In the genomic region with DNA sequence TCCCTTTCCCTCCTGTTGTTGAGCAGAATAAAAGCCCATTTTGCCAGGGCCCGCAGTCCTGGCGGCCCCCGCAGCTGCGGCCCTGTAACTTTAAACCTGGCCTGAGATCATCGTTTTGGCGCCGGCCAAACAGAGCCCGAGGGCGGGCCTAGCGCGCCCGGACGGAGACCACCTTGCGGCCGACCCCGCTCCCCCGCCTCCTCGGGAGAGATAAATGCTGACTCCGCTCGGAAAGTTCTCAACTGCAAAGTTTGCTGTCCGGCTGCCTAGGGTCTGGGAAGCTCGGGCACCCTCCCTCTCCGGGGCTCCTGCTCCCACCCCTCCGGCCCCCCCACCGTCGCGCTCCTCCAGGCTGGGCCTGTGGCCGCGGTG, we compare ENCODE assay signal across 10 cellular contexts. TPM values are rescaled to one million over a fixed set of nuclear protein-coding genes. Genes with fewer than 3 reads are reported as not detected.
A peak's percentile ranks its signal among the peaks of the same experiment; 100 is the strongest.
DNase-seq lines count a peak whose midpoint lies in the region; TF ChIP-seq lines count a peak whose summit lies in the region.
"Had no signal": no experiment of that assay in that cellular context is flagged by ENCODE, and none has a peak within 500 bp of the region (broad histone marks: within the 10 kb centered on the region; RNA-seq: fewer than 3 reads in every experiment).

A gene with protein sequence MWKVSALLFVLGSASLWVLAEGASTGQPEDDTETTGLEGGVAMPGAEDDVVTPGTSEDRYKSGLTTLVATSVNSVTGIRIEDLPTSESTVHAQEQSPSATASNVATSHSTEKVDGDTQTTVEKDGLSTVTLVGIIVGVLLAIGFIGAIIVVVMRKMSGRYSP (plus strand): TSS at position 241 of the 372 bp plus-strand sequence. CDS start 202 bp downstream, outside the sequence.

- no peak for TF ChIP-seq CTCF in kidney epithelial cell (IDR thresholded peaks at IDR 0.05; ENCODE audit: insufficient read depth, low read length, poor library complexity, severe bottlenecking)

- H3K4me1 ChIP-seq in duodenal mucosa (ENCODE audit: control insufficient read depth in 1 of 2, insufficient read depth in 2 of 2, low read length in 2 of 2) (no peaks in the 10 kb centered on the region), skeletal muscle tissue (ENCODE audit: control insufficient read depth in 3 of 3, insufficient read depth in 3 of 3, low read length in 3 of 3) (peaks cover 12 to 20% (median 20%) of the 10 kb centered on the region in 3 donors)

- H3K9me3 ChIP-seq in duodenal mucosa (ENCODE audit: control insufficient read depth in 1 of 2, low read length in 2 of 2) (no peaks in the 10 kb centered on the region), skeletal muscle tissue (ENCODE audit: control insufficient read depth in 3 of 3, low read length in 3 of 3) (no peaks in the 10 kb centered on the region)

- DNase-seq in HT1080 (ENCODE audit: low read depth) (peak; percentile 40), kidney epithelial cell (ENCODE audit: low read depth) (no peak), germinal center (ENCODE audit: low spot score) (no peak), ACHN (no peak), NCI-H524 treated with DMSO at 0.1 percent for 48 hours (lab: John Stamatoyannopoulos, UW) (no peak), G401 (ENCODE audit: low spot score) (no peak)
- DNase-seq: activated naive CD8-positive, alpha-beta T cell treated with anti-CD3 and anti-CD28 coated beads for 36 hours; Kasumi-1 had no signal

- peak within 1 kb of the TSS; percentile 30 for H3K27ac ChIP-seq in duodenal mucosa (ENCODE audit: low read depth, low read length)
- H3K27ac ChIP-seq in skeletal muscle tissue (ENCODE audit: low read depth, low read length): peak within 1 kb of the TSS; percentile 92

- H3K27me3 ChIP-seq in duodenal mucosa (ENCODE audit: control insufficient read depth in 1 of 2, insufficient read depth in 2 of 2, low read length in 2 of 2): peaks cover 22 to 34% of the 10 kb centered on the region in 2 donors
- peaks cover 2% of the 10 kb centered on the region for H3K27me3 ChIP-seq in kidney epithelial cell (ENCODE audit: control insufficient read depth, insufficient read depth, low read length)
- peaks cover 0 to 5% (median 4%) of the 10 kb centered on the region in 3 donors for H3K27me3 ChIP-seq in skeletal muscle tissue (ENCODE audit: control insufficient read depth in 3 of 3, insufficient read depth in 3 of 3, low read length in 3 of 3)

- H3K36me3 ChIP-seq in duodenal mucosa (ENCODE audit: control insufficient read depth in 1 of 2, insufficient read depth in 2 of 2, low read length in 2 of 2): no peaks in the 10 kb centered on the region
- no peaks in the 10 kb centered on the region for H3K36me3 ChIP-seq in kidney epithelial cell (ENCODE audit: control insufficient read depth, insufficient read depth, low read length)
- no peaks in the 10 kb centered on the region for H3K36me3 ChIP-seq in skeletal muscle tissue (ENCODE audit: control insufficient read depth in 3 of 3, insufficient read depth in 3 of 3, low read length in 3 of 3)

- in situ Hi-C loops in ACHN (cut with HindIII; ENCODE audit: low pct_ligation_motif_present, low pct_unique_long_range_greater_than_20kb, low sequenced_read_pairs): no loop called here
- in situ Hi-C loops in G401 (cut with HindIII; ENCODE audit: low sequenced_read_pairs): no loop called here

- H3K9ac ChIP-seq in duodenal mucosa (ENCODE audit: low read depth in 1 of 2, low read length in 2 of 2) (peak within 1 kb of the TSS in 1 of 2 donors; percentile 39), skeletal muscle tissue (ENCODE audit: low read depth in 1 of 3, low read length in 3 of 3) (peak within 1 kb of the TSS; percentile 81 to 92 (median 92))

- H3K4me3 ChIP-seq in duodenal mucosa (ENCODE audit: low read depth in 1 of 2, low read length in 2 of 2): peak within 1 kb of the TSS; percentile 31 to 48
- H3K4me3 ChIP-seq in kidney epithelial cell (ENCODE audit: low read depth, low read length): peak within 1 kb of the TSS; percentile 41
- H3K4me3 ChIP-seq in skeletal muscle tissue (ENCODE audit: low read length in 3 of 3): peak within 1 kb of the TSS; percentile 71 to 91 (median 75)

RNA-seq across cellular contexts. Expression of the gene that starts here (rescaled TPM):
- total RNA-seq in HT1080 (2014; rRNA removed; shearing (Covaris generic)): 8.7 and 16.3 TPM in 2 replicates
- 12.7 and 13.2 TPM in 2 replicates for polyA plus RNA-seq in HT1080 (2015; cell fraction: cytosol; rRNA removed)
- 9.3 and 11.9 TPM in 2 replicates for polyA plus RNA-seq in HT1080 (2015; cell fraction: nucleus; rRNA removed)
- total RNA-seq in kidney epithelial cell: 12.2 and 19.2 TPM in 2 replicates
- total RNA-seq in skeletal muscle tissue: 13.6 TPM
- total RNA-seq in G401 (2014; rRNA removed; shearing (Covaris generic)): not detected in 2 replicates
- total RNA-seq: activated naive CD8-positive, alpha-beta T cell treated with anti-CD3 and anti-CD28 coated beads for 36 hours had no signal
